18 cellular contexts compared by ENCODE assay signal in the genomic region with DNA sequence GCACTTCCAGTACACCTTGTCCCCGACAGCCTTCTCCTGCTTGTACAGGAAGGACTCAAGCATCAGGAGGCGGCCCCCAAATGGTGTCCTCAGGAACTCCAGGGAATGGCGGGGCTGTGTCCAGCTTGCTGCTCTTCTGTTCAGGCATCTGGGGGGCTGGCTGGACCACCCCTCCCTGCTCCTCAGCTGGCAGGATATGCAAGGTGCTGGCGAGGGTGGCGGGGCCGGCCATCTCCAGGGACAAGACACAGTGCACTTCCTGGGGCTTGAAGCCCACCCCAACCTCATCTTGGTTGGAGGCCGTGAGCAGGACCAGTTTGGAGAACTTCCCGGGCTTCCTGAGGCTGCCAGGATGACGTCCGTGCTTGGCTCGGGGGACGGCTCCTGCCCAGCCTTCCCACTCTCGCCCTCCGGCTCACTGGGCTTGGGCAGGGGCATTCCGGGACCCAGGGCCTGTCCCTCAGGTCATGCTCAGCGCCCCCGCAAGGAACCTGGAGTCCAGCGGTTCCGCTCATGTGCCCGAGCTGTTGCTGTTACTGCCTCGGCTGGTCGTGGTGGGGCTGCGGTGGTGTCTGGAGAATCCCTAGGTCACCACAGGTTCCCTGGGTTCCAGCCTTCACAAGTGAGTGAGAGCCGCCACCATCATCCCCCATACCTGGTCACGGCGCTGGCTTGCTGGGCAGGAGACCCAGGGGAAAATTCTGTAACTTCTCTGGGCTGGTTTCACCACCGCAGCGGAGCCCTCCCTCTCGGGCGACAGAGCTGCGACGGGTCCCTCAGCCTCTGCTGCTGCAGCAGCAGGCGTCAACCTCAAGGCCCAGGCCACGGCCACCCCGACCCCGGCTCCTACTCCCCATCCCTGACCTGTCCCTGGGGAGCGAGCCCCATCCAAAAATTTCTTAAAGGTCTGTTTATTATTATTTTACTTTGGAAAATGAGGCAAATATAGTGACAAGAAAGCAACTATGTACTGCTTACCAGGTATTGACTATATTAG.
DNase-seq lines count a peak whose midpoint lies in the region; ATAC-seq, FAIRE-seq and TF ChIP-seq lines count a peak whose summit lies in the region.
"Had no signal": no experiment of that assay in that cellular context is flagged by ENCODE, and none has a peak within 500 bp of the region (broad histone marks: within the 10 kb centered on the region; RNA-seq: fewer than 3 reads in every experiment).

No MANE protein-coding gene starts in this region.

- H3K4me3 ChIP-seq in BE2C (ENCODE audit: low read depth, low read length) = no peak overlapping the region
- H3K4me3 ChIP-seq in kidney (ENCODE audit: low read length in 2 of 2) = no peak overlapping the region
- no peak overlapping the region for H3K4me3 ChIP-seq in spleen
- H3K4me3 ChIP-seq: GM23248, HAP-1 had no signal

- in situ Hi-C loops in GM13976 (cut with MboI; ENCODE audit: low sequenced_read_pairs, unreplicated experiment) = no loop called here

- ATAC-seq in GM21717 (IDR thresholded peaks at IDR 0.05; ENCODE audit: unreplicated experiment) = no peak

- no peaks in the 10 kb centered on the region for H3K4me1 ChIP-seq in BE2C
- no peaks in the 10 kb centered on the region for H3K4me1 ChIP-seq in kidney (ENCODE audit: control insufficient read depth in 1 of 2, insufficient read depth in 1 of 2, low read depth in 1 of 2, low read length in 2 of 2)
- no peaks in the 10 kb centered on the region for H3K4me1 ChIP-seq in spleen
- H3K4me1 ChIP-seq: HAP-1 had no signal

- WGBS in spleen, 5 donors = 89 to 95% (median 90%) methylated on average over 24 to 37 of the region's 37 CpGs

- intact Hi-C loops in kidney (cut with DNase I) = no loop called here
- intact Hi-C loops in spleen (cut with DNase I; ENCODE audit: low total_unique reads) = no loop called here

- TF ChIP-seq POLR2A in spleen (IDR thresholded peaks at IDR 0.05) = no peak

- DNase-seq in BE2C = peak; percentile 7
- DNase-seq in GM13976 (ENCODE audit: low spot score) = peak; percentile 11
- peak; percentile 66 for DNase-seq in kidney
- peak; percentile 69 for DNase-seq in spleen
- DNase-seq in GOT3 (lab: John Stamatoyannopoulos, UW) = no peak
- DNase-seq in GM19239 (ENCODE audit: insufficient read length, low spot score) = no peak
- DNase-seq in iPS-NIHi11 (ENCODE audit: low spot score) = no peak
- DNase-seq: ACHN; C1 segment of cervical spinal cord; Calu3; CD4-positive, alpha-beta T cell; DMS 273 treated with DMSO at 0.1 percent for 48 hours; GM23248; KBM-7 had no signal

- H3K27ac ChIP-seq in kidney (ENCODE audit: low read depth in 2 of 2, low read length in 2 of 2) (no peak overlapping the region), spleen (no peak overlapping the region)
- H3K27ac ChIP-seq: GM23248, HL-60 had no signal

- H3K36me3 ChIP-seq in BE2C = no peaks in the 10 kb centered on the region
- no peaks in the 10 kb centered on the region for H3K36me3 ChIP-seq in kidney (ENCODE audit: control insufficient read depth in 1 of 2, insufficient read depth in 2 of 2, low read length in 2 of 2)
- H3K36me3 ChIP-seq in spleen = no peaks in the 10 kb centered on the region
- H3K36me3 ChIP-seq: HAP-1 had no signal

- H3K9me3 ChIP-seq in BE2C = no peaks in the 10 kb centered on the region
- no peaks in the 10 kb centered on the region for H3K9me3 ChIP-seq in kidney (ENCODE audit: control insufficient read depth in 1 of 2, low read length in 2 of 2)
- no peaks in the 10 kb centered on the region for H3K9me3 ChIP-seq in spleen
- H3K9me3 ChIP-seq: HAP-1 had no signal

- no peak for FAIRE-seq in kidney (lab: Jason Lieb, UNC)
- no peak for FAIRE-seq in GM19239 (lab: Jason Lieb, UNC)
- FAIRE-seq: GM12891 had no signal

- TF ChIP-seq CTCF in BE2C (IDR thresholded peaks at IDR 0.05; ENCODE audit: low read depth, low read length) (no peak), GM13976 (IDR thresholded peaks at IDR 0.05; ENCODE audit: borderline replicate concordance, control extremely low read depth, extremely low read depth, insufficient read depth, missing control alignments) (no peak), kidney (IDR thresholded peaks at IDR 0.05; ENCODE audit: borderline replicate concordance, extremely low read depth, insufficient read depth) (no peak), spleen (IDR thresholded peaks at IDR 0.05 in 8 of 11, conservative IDR thresholded peaks at IDR 0.05 in 3 of 11) (no peak)

- H3K27me3 ChIP-seq in BE2C (peaks cover 5% of the 10 kb centered on the region; the same call in 1 of the 2 replicates), spleen (replicated peaks in 1 of 7) (no peaks in the 10 kb centered on the region)

- no peak overlapping the region for H3K9ac ChIP-seq in kidney (ENCODE audit: low read length in 2 of 2)
- H3K9ac ChIP-seq: GM23248 had no signal

Comparison
In these comparisons a context has a peak if more than half of its experiments do, and no peak if none do; other contexts are left out.
1. DNase-seq: peak in BE2C (single experiment), GM13976 (single experiment), kidney (single experiment) and spleen (single experiment); none in GOT3 (single experiment), GM19239 (single experiment) and iPS-NIHi11 (single experiment).